1 cellular context compared by ENCODE assay signal in genomic region chr18:23452728-23453656, GRCh38.
TF ChIP-seq lines count a peak whose summit lies in the region.

Gene RIOK3, plus strand, starts transcription at chr18:23453287. Its CDS starts 153 bp downstream, at chr18:23453440.

TF ChIP-seq in HepG2, 621 proteins besides CTCF, POLR2A, EP300 and RAD21 (continued from another document and continues in another):
- TF ChIP-seq ATF4 (CRISPR knock-in tag; IDR thresholded peaks at IDR 0.05) (peak in 1 of 2 experiments; percentile 36; a peak in 1 of 4 replicates), SSRP1 (CRISPR knock-in tag; IDR thresholded peaks at IDR 0.05) (no peak), ZNF335 (CRISPR knock-in tag; IDR thresholded peaks at IDR 0.05) (0 out of 2 replicates have a peak, but pooled peaks have one; percentile 29), TCF12 (IDR thresholded peaks at IDR 0.05) (no peak), TCF12 (CRISPR knock-in tag; IDR thresholded peaks at IDR 0.05) (0 out of 2 replicates have a peak, but pooled peaks have one; percentile 35), ELK4 (CRISPR knock-in tag; IDR thresholded peaks at IDR 0.05; ENCODE audit: borderline replicate concordance) (no peak), ZNF788 (CRISPR knock-in tag; IDR thresholded peaks at IDR 0.05; ENCODE audit: borderline replicate concordance) (peak; percentile 28; the same call in 1 of the 2 replicates), FOXJ3 (CRISPR knock-in tag; IDR thresholded peaks at IDR 0.05; ENCODE audit: borderline replicate concordance) (no peak), ZSCAN9 (CRISPR knock-in tag; IDR thresholded peaks at IDR 0.05; ENCODE audit: borderline replicate concordance) (no peak; the same call in 1 of the 2 replicates), BCL3 (CRISPR knock-in tag; IDR thresholded peaks at IDR 0.05) (peak; percentile 58; the same call in 1 of the 2 replicates), AHR (CRISPR knock-in tag; IDR thresholded peaks at IDR 0.05) (0 out of 2 replicates have a peak, but pooled peaks have one; percentile 48), GATAD1 (CRISPR knock-in tag; IDR thresholded peaks at IDR 0.05) (peak; percentile 80), TSC22D2 (CRISPR knock-in tag; IDR thresholded peaks at IDR 0.05; ENCODE audit: borderline replicate concordance) (no peak), ATAD3A (CRISPR knock-in tag; IDR thresholded peaks at IDR 0.05) (no peak), NONO (IDR thresholded peaks at IDR 0.05) (no peak), NONO (CRISPR knock-in tag; conservative IDR thresholded peaks at IDR 0.05) (peak; percentile 77), THYN1 (CRISPR knock-in tag; IDR thresholded peaks at IDR 0.05; ENCODE audit: borderline replicate concordance, low read depth) (no peak), ATF5 (CRISPR knock-in tag; IDR thresholded peaks at IDR 0.05; ENCODE audit: low read depth) (no peak), TBX3 (IDR thresholded peaks at IDR 0.05; ENCODE audit: borderline replicate concordance) (no peak), ZNF878 (CRISPR knock-in tag; IDR thresholded peaks at IDR 0.05) (0 out of 2 replicates have a peak, but pooled peaks have one; percentile 54), ZBTB38 (CRISPR knock-in tag; IDR thresholded peaks at IDR 0.05) (peak; percentile 56; the same call in 1 of the 2 replicates), DPF2 (CRISPR knock-in tag; IDR thresholded peaks at IDR 0.05; ENCODE audit: borderline replicate concordance, low read depth) (no peak), PCBP1 (IDR thresholded peaks at IDR 0.05; ENCODE audit: borderline replicate concordance, low read depth, low read length) (0 out of 2 replicates have a peak, but pooled peaks have one; percentile 23), TGIF2 (CRISPR knock-in tag; IDR thresholded peaks at IDR 0.05) (peak; percentile 99), PCBP2 (optimal IDR thresholded peaks at IDR 0.05; ENCODE audit: low read depth, low read length, poor library complexity, severe bottlenecking) (no peak), ZNF687 (CRISPR knock-in tag; IDR thresholded peaks at IDR 0.05) (peak; percentile 85), MLLT10 (CRISPR knock-in tag; IDR thresholded peaks at IDR 0.05) (no peak), HNRNPH1 (optimal IDR thresholded peaks at IDR 0.05; ENCODE audit: low read depth, low read length) (no peak), HDAC6 (IDR thresholded peaks at IDR 0.05; ENCODE audit: low read depth, low read length) (no peak), CEBPG (CRISPR knock-in tag; IDR thresholded peaks at IDR 0.05) (no peak), ZNF598 (CRISPR knock-in tag; IDR thresholded peaks at IDR 0.05; ENCODE audit: borderline replicate concordance) (peak; percentile 47; the same call in 1 of the 2 replicates), YEATS4 (CRISPR knock-in tag; IDR thresholded peaks at IDR 0.05; ENCODE audit: borderline replicate concordance) (peak; percentile 92), ARID3A (IDR thresholded peaks at IDR 0.05; ENCODE audit: low read depth, low read length) (no peak), GABPB1 (CRISPR knock-in tag; IDR thresholded peaks at IDR 0.05) (peak; percentile 97), IKZF5 (CRISPR knock-in tag; IDR thresholded peaks at IDR 0.05) (peak; percentile 46; the same call in 1 of the 2 replicates), GABPA (IDR thresholded peaks at IDR 0.05; ENCODE audit: low read depth, low read length) (peak; percentile 85), GABPA (CRISPR knock-in tag; IDR thresholded peaks at IDR 0.05; ENCODE audit: low read depth) (peak; percentile 95), ZNF253 (CRISPR knock-in tag; IDR thresholded peaks at IDR 0.05; ENCODE audit: borderline replicate concordance) (no peak), ZBTB20 (CRISPR knock-in tag; IDR thresholded peaks at IDR 0.05; ENCODE audit: borderline replicate concordance, low read depth) (no peak), ZNF83 (CRISPR knock-in tag; IDR thresholded peaks at IDR 0.05; ENCODE audit: borderline replicate concordance) (no peak; the same call in 1 of the 2 replicates), PPARG (CRISPR knock-in tag; conservative IDR thresholded peaks at IDR 0.05) (0 out of 2 replicates have a peak, but pooled peaks have one; percentile 10), E2F5 (CRISPR knock-in tag; conservative IDR thresholded peaks at IDR 0.05) (no peak), ESRRA (CRISPR knock-in tag; IDR thresholded peaks at IDR 0.05; ENCODE audit: low read depth) (peak; percentile 56; the same call in 1 of the 2 replicates), RELA (CRISPR knock-in tag; IDR thresholded peaks at IDR 0.05) (no peak), JARID2 (CRISPR knock-in tag; IDR thresholded peaks at IDR 0.05; ENCODE audit: insufficient replicate concordance) (no peak), KMT2B (CRISPR knock-in tag; IDR thresholded peaks at IDR 0.05) (peak; percentile 89), ZNF484 (CRISPR knock-in tag; IDR thresholded peaks at IDR 0.05; ENCODE audit: borderline replicate concordance, low read depth) (no peak), GRHL1 (CRISPR knock-in tag; conservative IDR thresholded peaks at IDR 0.05) (no peak), DNMT1 (CRISPR knock-in tag; IDR thresholded peaks at IDR 0.05) (no peak), ZNF281 (CRISPR knock-in tag; IDR thresholded peaks at IDR 0.05; ENCODE audit: borderline replicate concordance) (no peak), NR2F2 (IDR thresholded peaks at IDR 0.05; ENCODE audit: borderline replicate concordance, low read depth) (0 out of 2 replicates have a peak, but pooled peaks have one; percentile 10), NCOA2 (CRISPR knock-in tag; IDR thresholded peaks at IDR 0.05) (0 out of 2 replicates have a peak, but pooled peaks have one; percentile 24)
